In genomic region chr5:143536364-143536763, GRCh38 we compare ENCODE assay signal across 14 cellular contexts.
DNase-seq lines count a peak whose midpoint lies in the region; ATAC-seq, FAIRE-seq and TF ChIP-seq lines count a peak whose summit lies in the region.
"Had no signal": no experiment of that assay in that cellular context is flagged by ENCODE, and none has a peak within 500 bp of the region (broad histone marks: within the 10 kb centered on the region; RNA-seq: fewer than 3 reads in every experiment).

No MANE protein-coding gene starts in this region.

- FAIRE-seq in bronchial epithelial cell (lab: Jason Lieb, UNC), result no peak
- FAIRE-seq: H1, islet of Langerhans had no signal

- H3K4me1 Mint-ChIP-seq in natural killer cell treated with Interleukin-12 subunit alpha and Interleukin-12 subunit beta and Interleukin-15 and Interleukin-18, amount 100 ng/mL, for 72 hours (ENCODE audit: low read depth in 2 of 2), result peaks cover 0 to 2% of the 10 kb centered on the region in 2 donors
- H3K4me1 Mint-ChIP-seq: central memory CD8-positive, alpha-beta T cell had no signal

- H3K36me3 ChIP-seq in bronchial epithelial cell (ENCODE audit: control insufficient read depth, insufficient read depth, low read length) (no peaks in the 10 kb centered on the region), mesenchymal stem cell (ENCODE audit: control insufficient read depth in 1 of 2, insufficient read depth in 2 of 2, low read depth in 1 of 2, low read length in 2 of 2) (no peaks in the 10 kb centered on the region)

- ATAC-seq in GM21786 (IDR thresholded peaks at IDR 0.05; ENCODE audit: unreplicated experiment), result no peak
- ATAC-seq in natural killer cell treated with Interleukin-12 subunit alpha and Interleukin-12 subunit beta and Interleukin-15 and Interleukin-18, amount 100 ng/mL, for 72 hours, result no peak
- ATAC-seq: activated CD8-positive, alpha-beta T cell treated with anti-CD3 and anti-CD28 coated beads for 36 hours had no signal

- H3K79me1 ChIP-seq in mesenchymal stem cell (replicated peaks; ENCODE audit: low read length, poor library complexity, severe bottlenecking), result no peaks in the 10 kb centered on the region

- peaks cover 2% of the 10 kb centered on the region for H3K9me3 Mint-ChIP-seq in natural killer cell treated with Interleukin-12 subunit alpha and Interleukin-12 subunit beta and Interleukin-15 and Interleukin-18, amount 100 ng/mL, for 72 hours
- H3K9me3 Mint-ChIP-seq: activated CD8-positive, alpha-beta T cell treated with anti-CD3 and anti-CD28 coated beads for 36 hours; central memory CD8-positive, alpha-beta T cell had no signal

- peak overlapping the region; percentile 53 for H3K9ac ChIP-seq in mesenchymal stem cell (ENCODE audit: low read length)

- H3K27ac Mint-ChIP-seq in natural killer cell treated with Interleukin-12 subunit alpha and Interleukin-12 subunit beta and Interleukin-15 and Interleukin-18, amount 100 ng/mL, for 72 hours, result peak overlapping the region in 1 of 2 donors; percentile 42
- H3K27ac Mint-ChIP-seq: activated CD8-positive, alpha-beta T cell treated with anti-CD3 and anti-CD28 coated beads for 36 hours had no signal

- DNase-seq in ACHN, result peak; percentile 75
- peak; percentile 98 for DNase-seq in HS-5 (ENCODE audit: low read depth)
- DNase-seq in bronchial epithelial cell (ENCODE audit: low read depth), result peak; percentile 97
- peak; percentile 89 for DNase-seq in mesenchymal stem cell
- no peak for DNase-seq in natural killer cell treated with Interleukin-12 subunit alpha and Interleukin-12 subunit beta and Interleukin-15 and Interleukin-18, amount 100 ng/mL, for 72 hours (ENCODE audit: low spot score)
- DNase-seq in cerebellum (ENCODE audit: low spot score), result no peak
- DNase-seq in NCI-H2171 (lab: John Stamatoyannopoulos, UW), result no peak
- DNase-seq: activated CD8-positive, alpha-beta T cell treated with anti-CD3 and anti-CD28 coated beads for 36 hours; stimulated activated naive CD4-positive, alpha-beta T cell treated with Interleukin-2 at 50 U/mL for 16 hours had no signal

- H3K4me3 Mint-ChIP-seq in natural killer cell treated with Interleukin-12 subunit alpha and Interleukin-12 subunit beta and Interleukin-15 and Interleukin-18, amount 100 ng/mL, for 72 hours, result no peak overlapping the region
- H3K4me3 Mint-ChIP-seq: activated CD8-positive, alpha-beta T cell treated with anti-CD3 and anti-CD28 coated beads for 36 hours; central memory CD8-positive, alpha-beta T cell had no signal

- H3K9me3 ChIP-seq in mesenchymal stem cell (ENCODE audit: control insufficient read depth, low read length), result peaks cover 22% of the 10 kb centered on the region

- H2AK5ac ChIP-seq in mesenchymal stem cell (ENCODE audit: low read length, severe bottlenecking), result no peak overlapping the region

- H3K27ac ChIP-seq in mesenchymal stem cell (ENCODE audit: low read length, poor library complexity, severe bottlenecking), result peak overlapping the region; percentile 28

- H3K27me3 ChIP-seq in bronchial epithelial cell (ENCODE audit: control insufficient read depth, insufficient read depth, low read length) (no peaks in the 10 kb centered on the region), mesenchymal stem cell (ENCODE audit: control insufficient read depth in 1 of 2, insufficient read depth in 1 of 2, low read length in 2 of 2) (no peaks in the 10 kb centered on the region)

- peak overlapping the region; percentile 37 to 67 for H3K18ac ChIP-seq in mesenchymal stem cell (ENCODE audit: low read depth in 1 of 2, low read length in 2 of 2)

- no peak overlapping the region for H3K4me2 ChIP-seq in mesenchymal stem cell (ENCODE audit: low read length, poor library complexity, severe bottlenecking)

- peak overlapping the region; percentile 29 for H2AFZ ChIP-seq in mesenchymal stem cell (ENCODE audit: low read depth, low read length)

- H3K4ac ChIP-seq in mesenchymal stem cell (ENCODE audit: low read depth in 1 of 2, low read length in 2 of 2), result peak overlapping the region in 1 of 2 experiments; percentile 47

- peak overlapping the region; percentile 14 for H2BK5ac ChIP-seq in mesenchymal stem cell (ENCODE audit: low read depth, low read length, poor library complexity, severe bottlenecking)

- H4K8ac ChIP-seq in mesenchymal stem cell (ENCODE audit: low read length), result no peak overlapping the region

- no peak for TF ChIP-seq CTCF in bronchial epithelial cell (IDR thresholded peaks at IDR 0.05; ENCODE audit: insufficient read depth, low read length, severe bottlenecking)

- peaks cover 6% of the 10 kb centered on the region for H3K36me3 Mint-ChIP-seq in natural killer cell treated with Interleukin-12 subunit alpha and Interleukin-12 subunit beta and Interleukin-15 and Interleukin-18, amount 100 ng/mL, for 72 hours

- H3K27me3 Mint-ChIP-seq in natural killer cell treated with Interleukin-12 subunit alpha and Interleukin-12 subunit beta and Interleukin-15 and Interleukin-18, amount 100 ng/mL, for 72 hours, result peaks cover 0 to 4% of the 10 kb centered on the region in 2 donors
- H3K27me3 Mint-ChIP-seq: central memory CD8-positive, alpha-beta T cell had no signal

- H3K4me3 ChIP-seq in bronchial epithelial cell (ENCODE audit: low read depth, low read length) (no peak overlapping the region), mesenchymal stem cell (ENCODE audit: insufficient read depth in 1 of 2, low read depth in 1 of 2, low read length in 2 of 2) (no peak overlapping the region)
- H3K4me3 ChIP-seq: skin epidermis had no signal

- no peak overlapping the region for H2BK120ac ChIP-seq in mesenchymal stem cell (ENCODE audit: low read depth, low read length)

- no peak overlapping the region for H3K23ac ChIP-seq in mesenchymal stem cell (ENCODE audit: low read length in 2 of 2)

- 87% methylated on average over 3 of the region's 3 CpGs for WGBS in mesenchymal stem cell

- peaks cover 4% of the 10 kb centered on the region for H3K4me1 ChIP-seq in mesenchymal stem cell (ENCODE audit: control insufficient read depth, insufficient read depth, low read depth, low read length)

- peak overlapping the region in 1 of 2 experiments; percentile 36 for H3K14ac ChIP-seq in mesenchymal stem cell (ENCODE audit: low read length in 2 of 2)

- H2BK15ac ChIP-seq in mesenchymal stem cell (ENCODE audit: low read depth, poor library complexity, severe bottlenecking), result no peak overlapping the region

- in situ Hi-C loops in ACHN (cut with HindIII; ENCODE audit: low pct_ligation_motif_present, low pct_unique_long_range_greater_than_20kb, low sequenced_read_pairs), result no loop called here

- peak overlapping the region in 1 of 2 experiments; percentile 10 for H2BK12ac ChIP-seq in mesenchymal stem cell (ENCODE audit: low read length in 2 of 2)

- no peak overlapping the region for H4K91ac ChIP-seq in mesenchymal stem cell (ENCODE audit: low read length)

Comparison
In these comparisons a context has a peak if more than half of its experiments do, and no peak if none do; other contexts are left out.
1. DNase-seq: peak in ACHN (single experiment), HS-5 (single experiment), bronchial epithelial cell (single experiment) and mesenchymal stem cell (single experiment); none in natural killer cell treated with Interleukin-12 subunit alpha and Interleukin-12 subunit beta and Interleukin-15 and Interleukin-18, amount 100 ng/mL, for 72 hours (single experiment), cerebellum (single experiment) and NCI-H2171 (single experiment).